ENCODE assay signal across 1 cellular context in genomic region chr3:124676236-124676635, GRCh38.
TF ChIP-seq lines count a peak whose summit lies in the region.

No MANE protein-coding gene starts in this region.

TF ChIP-seq in WTC11, 78 proteins besides CTCF, POLR2A, EP300 and RAD21 (continued from another document):
- no peak for TF ChIP-seq CDX4 (CRISPR knock-in tag; IDR thresholded peaks at IDR 0.05; ENCODE audit: borderline replicate concordance)
- no peak for TF ChIP-seq ZNF232 (CRISPR knock-in tag; IDR thresholded peaks at IDR 0.05)
